In genomic region chr1:109490029-109490933, GRCh38 we compare ENCODE assay signal across 8 cellular contexts. TPM values are rescaled to one million over a fixed set of nuclear protein-coding genes. Genes with fewer than 3 reads are reported as not detected.
DNase-seq lines count a peak whose midpoint lies in the region; ATAC-seq and TF ChIP-seq lines count a peak whose summit lies in the region.

No MANE protein-coding gene starts in this region.

- DNase-seq in D341Med (ENCODE audit: low spot score) (peak; percentile 69), PC-3 (peak; percentile 76), fibroblast of lung (ENCODE audit: low read depth in 2 of 2) (peak; percentile 39 to 65), ureter (ENCODE audit: low spot score) (peak; percentile 77)
- peak; percentile 73 for DNase-seq in activated T-cell treated with anti-CD3 and anti-CD28 coated beads, Interleukin-2, amount 50 U/mL, for 4 hours

- no peak overlapping the region for H3K9ac ChIP-seq in PC-3 (ENCODE audit: low read length)
- no peak overlapping the region for H3K9ac ChIP-seq in fibroblast of lung (ENCODE audit: insufficient read depth, low read length)

- intact Hi-C loops in PC-3 (cut with micrococcal nuclease), result loop anchor here (1.0 kb wide), 1 partner anchor 42 kb away; no protein-coding TSS in a partner anchor

- H3K27me3 Mint-ChIP-seq in activated T-cell treated with anti-CD3 and anti-CD28 coated beads, Interleukin-2, amount 50 U/mL, for 4 hours (ENCODE audit: low read depth), result no peaks in the 10 kb centered on the region

- peaks cover 29% of the 10 kb centered on the region for H3K4me1 Mint-ChIP-seq in activated T-cell treated with anti-CD3 and anti-CD28 coated beads, Interleukin-2, amount 50 U/mL, for 4 hours (ENCODE audit: low read depth)

- H2AFZ ChIP-seq in PC-3 (ENCODE audit: low read length), result no peak overlapping the region
- no peak overlapping the region for H2AFZ ChIP-seq in fibroblast of lung (ENCODE audit: low read length)

- H3K79me2 ChIP-seq in PC-3 (ENCODE audit: low read length) (peaks cover 12% of the 10 kb centered on the region), fibroblast of lung (ENCODE audit: control insufficient read depth, insufficient read depth, low read length) (no peaks in the 10 kb centered on the region)

- no peaks in the 10 kb centered on the region for H3K9me2 ChIP-seq in PC-3 (replicated peaks; ENCODE audit: low read length)

- POLR2A ChIA-PET in PC-3 (lab: Charles Lee; ENCODE audit: unreplicated experiment), result no interaction called here

- H3K9me3 ChIP-seq in PC-3 (ENCODE audit: low read length) (no peaks in the 10 kb centered on the region), fibroblast of lung (ENCODE audit: control insufficient read depth, insufficient read depth, low read depth, low read length) (no peaks in the 10 kb centered on the region), neutrophil (no peaks in the 10 kb centered on the region)

- H3F3A ChIP-seq in PC-3 (ENCODE audit: low read length, unreplicated experiment), result no peaks in the 10 kb centered on the region

- peak; percentile 32 for ATAC-seq in HG03432 (IDR thresholded peaks at IDR 0.05; ENCODE audit: unreplicated experiment)
- peak; percentile 54 for ATAC-seq in PC-3
- peak; percentile 32 to 34 for ATAC-seq in activated T-cell treated with anti-CD3 and anti-CD28 coated beads, Interleukin-2, amount 50 U/mL, for 4 hours
- no peak for ATAC-seq in HG03457 (IDR thresholded peaks at IDR 0.05; ENCODE audit: unreplicated experiment)

- TF ChIP-seq CTCF in PC-3 (conservative IDR thresholded peaks at IDR 0.05; ENCODE audit: low read depth, low read length), result peak; percentile 79
- peak; percentile 87 to 95 for TF ChIP-seq CTCF in fibroblast of lung (conservative IDR thresholded peaks at IDR 0.05 in 1 of 2, IDR thresholded peaks at IDR 0.05 in 1 of 2; ENCODE audit: low read depth in 1 of 2, low read length in 2 of 2)
- peak; percentile 79 for TF ChIP-seq CTCF in neutrophil (IDR thresholded peaks at IDR 0.05)

- H3K36me3 ChIP-seq in PC-3 (ENCODE audit: low read depth, low read length) (no peaks in the 10 kb centered on the region), fibroblast of lung (ENCODE audit: control insufficient read depth, insufficient read depth, low read length) (peaks cover 9% of the 10 kb centered on the region), neutrophil (peaks cover 2% of the 10 kb centered on the region)

- H3K4me2 ChIP-seq in PC-3 (ENCODE audit: low read length), result no peak overlapping the region
- no peak overlapping the region for H3K4me2 ChIP-seq in fibroblast of lung (ENCODE audit: extremely low read depth, insufficient read depth, low read length)

- peaks cover 10% of the 10 kb centered on the region; the same call in 1 of the 2 replicates for H3K4me1 ChIP-seq in PC-3 (ENCODE audit: insufficient read depth, low read length)
- peaks cover 3% of the 10 kb centered on the region for H3K4me1 ChIP-seq in fibroblast of lung (ENCODE audit: control insufficient read depth, extremely low read depth, insufficient read depth, low read length)
- H3K4me1 ChIP-seq in neutrophil (ENCODE audit: control insufficient read depth in 1 of 2, insufficient read depth in 1 of 2, low read depth in 1 of 2, low read length in 1 of 2), result peaks cover 16% of the 10 kb centered on the region in 2 experiments

- H3K4me3 ChIP-seq in PC-3 (ENCODE audit: low read length) (no peak overlapping the region), fibroblast of lung (replicated peaks in 1 of 4; ENCODE audit: control extremely low read depth in 1 of 4, insufficient read depth in 1 of 4, low read depth in 3 of 4, low read length in 4 of 4) (no peak overlapping the region), neutrophil (ENCODE audit: low read depth in 1 of 2, low read length in 1 of 2) (no peak overlapping the region)

- CTCF ChIA-PET in PC-3 (lab: Charles Lee), result interaction anchor here (0.5 to 1.5 kb wide), 8 partner anchors 9 to 76 kb away, joined by 3 to 34 read pairs (median 3); no protein-coding TSS in a partner anchor

- H3K27me3 ChIP-seq in PC-3 (ENCODE audit: low read length), result no peaks in the 10 kb centered on the region
- no peaks in the 10 kb centered on the region for H3K27me3 ChIP-seq in fibroblast of lung (ENCODE audit: control insufficient read depth, insufficient read depth, low read length)
- no peaks in the 10 kb centered on the region for H3K27me3 ChIP-seq in neutrophil

- H3K4me3 Mint-ChIP-seq in activated T-cell treated with anti-CD3 and anti-CD28 coated beads, Interleukin-2, amount 50 U/mL, for 4 hours, result no peak overlapping the region

- H3K27ac ChIP-seq in PC-3 (ENCODE audit: low read length) (no peak overlapping the region), fibroblast of lung (ENCODE audit: insufficient read depth, low read length) (no peak overlapping the region), neutrophil (no peak overlapping the region)

- peaks cover 26% of the 10 kb centered on the region for H3K36me3 Mint-ChIP-seq in activated T-cell treated with anti-CD3 and anti-CD28 coated beads, Interleukin-2, amount 50 U/mL, for 4 hours (ENCODE audit: insufficient read depth)

- BruUV-seq in PC-3 (replicated peaks; lab: Mats Ljungman, UMichigan), result no TSS peak

- H4K20me1 ChIP-seq in PC-3 (ENCODE audit: low read length) (no peaks in the 10 kb centered on the region), fibroblast of lung (ENCODE audit: control insufficient read depth, extremely low read depth, insufficient read depth, low read length) (no peaks in the 10 kb centered on the region)

- H3K9me3 Mint-ChIP-seq in activated T-cell treated with anti-CD3 and anti-CD28 coated beads, Interleukin-2, amount 50 U/mL, for 4 hours, result no peaks in the 10 kb centered on the region

RNA-seq across cellular contexts. Expression of gene CYB561D1, which starts 3.6 kb away (rescaled TPM):
- total RNA-seq in PC-3 (2014; rRNA removed), result 2.7 and 4.2 TPM in 2 replicates
- total RNA-seq in activated T-cell treated with anti-CD3 and anti-CD28 coated beads, Interleukin-2, amount 50 U/mL, for 4 hours, result 10 to 100 TPM in 2 of 3 donors, 1 to 10 TPM in 1; 9.0 to 11.1 (median 10.6) TPM
- total RNA-seq in fibroblast of lung, result 5.1 and 6.6 TPM in 2 replicates
- polyA plus RNA-seq in fibroblast of lung, result 4.7 and 5.1 TPM in 2 replicates
- 4.3 and 5.6 TPM in 2 replicates for polyA plus RNA-seq in fibroblast of lung (2012)
- polyA minus RNA-seq in fibroblast of lung (ENCODE audit: low replicate concordance), result 9.3 and 15.4 TPM in 2 replicates
- 10.5 TPM for total RNA-seq in ureter

RNA-seq across cellular contexts. Expression of gene ATXN7L2, which starts 6.6 kb away (rescaled TPM):
- 9.2 and 9.4 TPM in 2 replicates for total RNA-seq in PC-3 (2014; rRNA removed)
- 10 to 100 TPM; 19.5 to 23.8 (median 23.6) TPM for total RNA-seq in activated T-cell treated with anti-CD3 and anti-CD28 coated beads, Interleukin-2, amount 50 U/mL, for 4 hours
- 1.5 and 2.0 TPM in 2 replicates for total RNA-seq in fibroblast of lung
- 0.86 and 1.6 TPM in 2 replicates for polyA plus RNA-seq in fibroblast of lung
- polyA plus RNA-seq in fibroblast of lung (2012), result 1.3 and 2.7 TPM in 2 replicates
- polyA minus RNA-seq in fibroblast of lung (ENCODE audit: low replicate concordance), result 1.9 and 2.7 TPM in 2 replicates
- 6.0 TPM for total RNA-seq in ureter

RNA-seq across cellular contexts. Expression of gene AMIGO1, which starts 19.2 kb away (rescaled TPM):
- total RNA-seq in PC-3 (2014; rRNA removed), result 2.7 and 2.8 TPM in 2 replicates
- total RNA-seq in activated T-cell treated with anti-CD3 and anti-CD28 coated beads, Interleukin-2, amount 50 U/mL, for 4 hours, result 1 to 10 TPM; 2.9 to 4.5 (median 4.0) TPM
- total RNA-seq in fibroblast of lung, result 1.8 and 2.5 TPM in 2 replicates
- 0.40 and 0.57 TPM in 2 replicates for polyA plus RNA-seq in fibroblast of lung
- polyA plus RNA-seq in fibroblast of lung (2012), result 0.86 and 1.3 TPM in 2 replicates
- polyA minus RNA-seq in fibroblast of lung (ENCODE audit: low replicate concordance), result 1.1 and 2.0 TPM in 2 replicates
- total RNA-seq in ureter, result 6.0 TPM

RNA-seq across cellular contexts. Expression of gene SYPL2, which starts 23.9 kb away (rescaled TPM):
- total RNA-seq in PC-3 (2014; rRNA removed) (not detected in 2 replicates), fibroblast of lung (0.26 and 1.7 TPM in 2 replicates), ureter (2.0 TPM)
- under 1 TPM in 2 of 3 donors, not detected in 1; 0.13 to 0.37 TPM for total RNA-seq in activated T-cell treated with anti-CD3 and anti-CD28 coated beads, Interleukin-2, amount 50 U/mL, for 4 hours
- 1.8 and 1.9 TPM in 2 replicates for polyA plus RNA-seq in fibroblast of lung
- 1.3 and 1.6 TPM in 2 replicates for polyA plus RNA-seq in fibroblast of lung (2012)
- polyA minus RNA-seq in fibroblast of lung (ENCODE audit: low replicate concordance), result 1.8 and 2.6 TPM in 2 replicates

RNA-seq across cellular contexts. Expression of gene GPR61, which starts 49.4 kb away (rescaled TPM):
- 0.07 and 1.3 TPM in 2 replicates for total RNA-seq in PC-3 (2014; rRNA removed)
- not detected for total RNA-seq in activated T-cell treated with anti-CD3 and anti-CD28 coated beads, Interleukin-2, amount 50 U/mL, for 4 hours
- total RNA-seq in fibroblast of lung, result 0.26 TPM in 1 of 2 replicates, not detected in the other
- 0.01 TPM in 1 of 2 replicates, not detected in the other for polyA plus RNA-seq in fibroblast of lung
- 0.15 TPM in 1 of 2 replicates, not detected in the other for polyA plus RNA-seq in fibroblast of lung (2012)
- polyA minus RNA-seq in fibroblast of lung (ENCODE audit: low replicate concordance), result not detected in 2 replicates
- not detected for total RNA-seq in ureter
